ENCODE assay signal across 34 cellular contexts in the genomic region with DNA sequence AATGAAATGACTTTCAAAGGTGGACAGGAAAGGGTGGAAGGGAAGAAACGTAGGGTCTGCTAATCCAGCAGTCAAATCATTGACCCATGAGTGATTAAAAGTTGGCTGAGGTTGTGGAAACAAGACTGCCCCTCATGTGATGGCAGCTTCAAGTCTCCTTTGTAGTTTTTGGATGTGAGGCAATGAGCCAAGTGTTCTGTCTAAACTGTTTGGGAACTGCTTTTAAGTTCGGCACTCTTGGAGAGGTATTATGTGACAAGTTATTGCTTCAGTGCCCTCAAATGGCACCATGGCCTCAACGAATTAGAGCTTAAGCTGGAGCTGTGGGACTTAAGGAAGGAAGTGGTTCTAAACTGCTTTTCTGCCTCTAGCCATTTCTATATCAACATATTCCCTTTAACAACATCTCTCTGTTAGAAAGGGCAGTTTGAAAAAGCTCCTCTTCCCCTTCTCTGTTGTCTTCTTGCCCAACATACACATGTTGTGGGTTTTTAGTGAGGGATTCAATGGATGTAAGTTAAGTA.
A peak's percentile ranks its signal among the peaks of the same experiment; 100 is the strongest.
DNase-seq lines count a peak whose midpoint lies in the region; ATAC-seq and TF ChIP-seq lines count a peak whose summit lies in the region.
"Had no signal": no experiment of that assay in that cellular context is flagged by ENCODE, and none has a peak within 500 bp of the region (broad histone marks: within the 10 kb centered on the region; RNA-seq: fewer than 3 reads in every experiment).

No MANE protein-coding gene starts in this region.

- H3K27ac Mint-ChIP-seq in activated naive CD8-positive, alpha-beta T cell treated with anti-CD3 and anti-CD28 coated beads, Interleukin-2, amount 10 ng/mL, durations not matched to agents 7 days and 5 days, result peak overlapping the region; percentile 46
- no peak overlapping the region for H3K27ac Mint-ChIP-seq in activated naive CD8-positive, alpha-beta T cell treated with anti-CD3 and anti-CD28 coated beads for 36 hours
- no peak overlapping the region for H3K27ac Mint-ChIP-seq in activated CD4-positive, alpha-beta memory T cell treated with anti-CD3 and anti-CD28 coated beads for 36 hours
- H3K27ac Mint-ChIP-seq: activated naive CD4-positive, alpha-beta T cell treated with anti-CD3 and anti-CD28 coated beads, Interleukin-2, amount 10 ng/mL, durations not matched to agents 7 days and 5 days; activated T-helper 17 cell treated with anti-CD3 and anti-CD28 coated beads, Interleukin-2, amount 50 U/mL, for 72 hours; CD4-positive, alpha-beta T cell; dendritic cell treated with granulocyte-macrophage colony-stimulating factor and Interleukin-4, amounts not matched to agents 40 ng/mL and 50 ng/mL, for 4 days; endodermal cell; T-helper 2 cell treated with Interferon-gamma antibody and Interleukin-4, amounts not matched to agents 5 μg/mL and 100 μg/mL, for 36 hours had no signal

- no peaks in the 10 kb centered on the region for H3K27me3 ChIP-seq in thyroid gland
- H3K27me3 ChIP-seq: heart right ventricle, ovary, right atrium auricular region had no signal

- H3K36me3 ChIP-seq in thyroid gland, result no peaks in the 10 kb centered on the region
- H3K36me3 ChIP-seq: ovary had no signal

- no peaks in the 10 kb centered on the region for H3K9me3 Mint-ChIP-seq in activated naive CD8-positive, alpha-beta T cell treated with anti-CD3 and anti-CD28 coated beads, Interleukin-2, amount 10 ng/mL, durations not matched to agents 7 days and 5 days
- no peaks in the 10 kb centered on the region for H3K9me3 Mint-ChIP-seq in activated naive CD8-positive, alpha-beta T cell treated with anti-CD3 and anti-CD28 coated beads for 36 hours
- no peaks in the 10 kb centered on the region for H3K9me3 Mint-ChIP-seq in activated CD4-positive, alpha-beta memory T cell treated with anti-CD3 and anti-CD28 coated beads for 36 hours
- H3K9me3 Mint-ChIP-seq: activated naive CD4-positive, alpha-beta T cell treated with anti-CD3 and anti-CD28 coated beads, Interleukin-2, amount 10 ng/mL, durations not matched to agents 7 days and 5 days; activated T-helper 17 cell treated with anti-CD3 and anti-CD28 coated beads, Interleukin-2, amount 50 U/mL, for 72 hours; brain; CD4-positive, alpha-beta T cell; dendritic cell treated with granulocyte-macrophage colony-stimulating factor and Interleukin-4, amounts not matched to agents 40 ng/mL and 50 ng/mL, for 4 days; endodermal cell; T-helper 2 cell treated with Interferon-gamma antibody and Interleukin-4, amounts not matched to agents 5 μg/mL and 100 μg/mL, for 36 hours had no signal

- intact Hi-C loops in thyroid gland (cut with DNase I) (no loop called here), left ventricle myocardium superior (cut with micrococcal nuclease) (no loop called here)
- intact Hi-C loops in activated CD4-positive, alpha-beta memory T cell treated with anti-CD3 and anti-CD28 coated beads for 36 hours (cut with micrococcal nuclease), result no loop called here

- peaks cover 0 to 7% of the 10 kb centered on the region in 2 donors for H3K4me1 ChIP-seq in thyroid gland

- no peak overlapping the region for H3K4me3 ChIP-seq in thyroid gland (replicated peaks in 1 of 3)
- H3K4me3 ChIP-seq: heart right ventricle, lower lobe of right lung, ovary, right atrium auricular region, smooth muscle cell had no signal

- no peak overlapping the region for H3K4me3 Mint-ChIP-seq in activated naive CD8-positive, alpha-beta T cell treated with anti-CD3 and anti-CD28 coated beads, Interleukin-2, amount 10 ng/mL, durations not matched to agents 7 days and 5 days
- no peak overlapping the region for H3K4me3 Mint-ChIP-seq in activated naive CD8-positive, alpha-beta T cell treated with anti-CD3 and anti-CD28 coated beads for 36 hours
- H3K4me3 Mint-ChIP-seq in activated CD4-positive, alpha-beta memory T cell treated with anti-CD3 and anti-CD28 coated beads for 36 hours, result no peak overlapping the region
- H3K4me3 Mint-ChIP-seq: activated naive CD4-positive, alpha-beta T cell treated with anti-CD3 and anti-CD28 coated beads, Interleukin-2, amount 10 ng/mL, durations not matched to agents 7 days and 5 days; activated T-helper 17 cell treated with anti-CD3 and anti-CD28 coated beads, Interleukin-2, amount 50 U/mL, for 72 hours; brain; CD4-positive, alpha-beta T cell; dendritic cell treated with granulocyte-macrophage colony-stimulating factor and Interleukin-4, amounts not matched to agents 40 ng/mL and 50 ng/mL, for 4 days; endodermal cell; T-helper 2 cell treated with Interferon-gamma antibody and Interleukin-4, amounts not matched to agents 5 μg/mL and 100 μg/mL, for 36 hours had no signal

- H3K27ac ChIP-seq in thyroid gland, result no peak overlapping the region
- H3K27ac ChIP-seq: heart right ventricle, lower lobe of right lung, ovary, right atrium auricular region had no signal

- 11 to 26% methylated on average over 3 of the region's 3 CpGs for WGBS in thyroid gland, 2 donors

- no peak for DNase-seq in activated naive CD8-positive, alpha-beta T cell treated with anti-CD3 and anti-CD28 coated beads, Interleukin-2, amount 10 ng/mL, durations not matched to agents 7 days and 5 days
- no peak for DNase-seq in activated naive CD8-positive, alpha-beta T cell treated with anti-CD3 and anti-CD28 coated beads for 36 hours
- DNase-seq in NOMO-1 treated with DMSO at 0.1 percent for 48 hours (lab: John Stamatoyannopoulos, UW; ENCODE audit: unreplicated experiment) (peak; percentile 88), foreskin melanocyte (peak; percentile 9), thyroid gland (peak; percentile 17 to 31), left ventricle myocardium superior (no peak), HK-2 (ENCODE audit: unreplicated experiment) (no peak)
- no peak for DNase-seq in activated CD4-positive, alpha-beta memory T cell treated with anti-CD3 and anti-CD28 coated beads for 36 hours
- DNase-seq: 8988T; activated CD4-positive, alpha-beta T cell treated with anti-CD3 and anti-CD28 coated beads for 4 hours; activated naive CD4-positive, alpha-beta T cell treated with anti-CD3 and anti-CD28 coated beads, Interleukin-2, amount 10 ng/mL, durations not matched to agents 7 days and 5 days; amniotic stem cell; CD4-positive, alpha-beta T cell; endodermal cell; H7; heart right ventricle; kidney; lower lobe of right lung; NCI-H1048; NCI-H1694; NCI-H446 treated with DMSO at 0.1 percent for 48 hours; ovary; PC-3; stimulated activated naive CD8-positive, alpha-beta T cell treated with anti-CD3 and anti-CD28 coated beads, Interleukin-15, Interleukin-2, amounts not matched to agents 100 U/mL and 50 U/mL, for 24 hours had no signal

- H3K9me3 ChIP-seq in thyroid gland, result no peaks in the 10 kb centered on the region
- H3K9me3 ChIP-seq: heart right ventricle, lower lobe of right lung, ovary, right atrium auricular region had no signal

- peaks cover 10% of the 10 kb centered on the region for H3K36me3 Mint-ChIP-seq in activated naive CD8-positive, alpha-beta T cell treated with anti-CD3 and anti-CD28 coated beads, Interleukin-2, amount 10 ng/mL, durations not matched to agents 7 days and 5 days
- H3K36me3 Mint-ChIP-seq in activated naive CD8-positive, alpha-beta T cell treated with anti-CD3 and anti-CD28 coated beads for 36 hours, result peaks cover 10% of the 10 kb centered on the region
- H3K36me3 Mint-ChIP-seq in activated CD4-positive, alpha-beta memory T cell treated with anti-CD3 and anti-CD28 coated beads for 36 hours, result peaks cover 7% of the 10 kb centered on the region
- H3K36me3 Mint-ChIP-seq: brain had no signal

- no peaks in the 10 kb centered on the region for H3K27me3 Mint-ChIP-seq in activated naive CD8-positive, alpha-beta T cell treated with anti-CD3 and anti-CD28 coated beads, Interleukin-2, amount 10 ng/mL, durations not matched to agents 7 days and 5 days
- H3K27me3 Mint-ChIP-seq in activated naive CD8-positive, alpha-beta T cell treated with anti-CD3 and anti-CD28 coated beads for 36 hours, result no peaks in the 10 kb centered on the region
- no peaks in the 10 kb centered on the region for H3K27me3 Mint-ChIP-seq in activated CD4-positive, alpha-beta memory T cell treated with anti-CD3 and anti-CD28 coated beads for 36 hours
- H3K27me3 Mint-ChIP-seq: activated naive CD4-positive, alpha-beta T cell treated with anti-CD3 and anti-CD28 coated beads, Interleukin-2, amount 10 ng/mL, durations not matched to agents 7 days and 5 days; activated T-helper 17 cell treated with anti-CD3 and anti-CD28 coated beads, Interleukin-2, amount 50 U/mL, for 72 hours; brain; CD4-positive, alpha-beta T cell; dendritic cell treated with granulocyte-macrophage colony-stimulating factor and Interleukin-4, amounts not matched to agents 40 ng/mL and 50 ng/mL, for 4 days had no signal

- no peak for ATAC-seq in activated naive CD8-positive, alpha-beta T cell treated with anti-CD3 and anti-CD28 coated beads, Interleukin-2, amount 10 ng/mL, durations not matched to agents 7 days and 5 days (ENCODE audit: low read depth)
- ATAC-seq in left ventricle myocardium superior, result no peak
- ATAC-seq: activated T-helper 17 cell treated with anti-CD3 and anti-CD28 coated beads, Interleukin-2, amount 50 U/mL, for 72 hours; esophagus mucosa; heart right ventricle; HepG2; lower lobe of right lung; PC-3; Right ventricle myocardium inferior; SK-N-SH treated with all-trans-retinoic acid at 6 μM for 48 hours; stimulated activated naive CD8-positive, alpha-beta T cell treated with anti-CD3 and anti-CD28 coated beads, Interleukin-15, Interleukin-2, amounts not matched to agents 100 U/mL and 50 U/mL, for 24 hours had no signal

- POLR2A ChIA-PET in activated naive CD8-positive, alpha-beta T cell treated with anti-CD3 and anti-CD28 coated beads, Interleukin-2, amount 10 ng/mL, durations not matched to agents 7 days and 5 days (lab: Charles Lee), result no interaction called here
- POLR2A ChIA-PET in activated CD4-positive, alpha-beta memory T cell treated with anti-CD3 and anti-CD28 coated beads for 36 hours (lab: Charles Lee), result no interaction called here

- TF ChIP-seq CTCF in thyroid gland (IDR thresholded peaks at IDR 0.05), result no peak

- TF ChIP-seq POLR2A in thyroid gland (IDR thresholded peaks at IDR 0.05), result no peak

- CTCF ChIA-PET in activated CD4-positive, alpha-beta memory T cell treated with anti-CD3 and anti-CD28 coated beads for 36 hours (lab: Charles Lee), result interaction anchor here (0.7 kb wide), 1 partner anchor 300 kb away, joined by 3 read pairs; no protein-coding TSS in a partner anchor

- peaks cover 7% of the 10 kb centered on the region for H3K4me1 Mint-ChIP-seq in activated naive CD8-positive, alpha-beta T cell treated with anti-CD3 and anti-CD28 coated beads, Interleukin-2, amount 10 ng/mL, durations not matched to agents 7 days and 5 days
- H3K4me1 Mint-ChIP-seq in activated naive CD8-positive, alpha-beta T cell treated with anti-CD3 and anti-CD28 coated beads for 36 hours, result peaks cover 5% of the 10 kb centered on the region
- no peaks in the 10 kb centered on the region for H3K4me1 Mint-ChIP-seq in activated CD4-positive, alpha-beta memory T cell treated with anti-CD3 and anti-CD28 coated beads for 36 hours (ENCODE audit: low read depth)
- H3K4me1 Mint-ChIP-seq: activated T-helper 17 cell treated with anti-CD3 and anti-CD28 coated beads, Interleukin-2, amount 50 U/mL, for 72 hours had no signal

Comparison
In these comparisons a context has a peak if more than half of its experiments do, and no peak if none do; other contexts are left out.
1. DNase-seq: peak in NOMO-1 treated with DMSO at 0.1 percent for 48 hours (single experiment), foreskin melanocyte (single experiment) and thyroid gland (2 of 2); none in activated naive CD8-positive, alpha-beta T cell treated with anti-CD3 and anti-CD28 coated beads, Interleukin-2, amount 10 ng/mL, durations not matched to agents 7 days and 5 days (single experiment), activated naive CD8-positive, alpha-beta T cell treated with anti-CD3 and anti-CD28 coated beads for 36 hours (single experiment), left ventricle myocardium superior (single experiment), activated CD4-positive, alpha-beta memory T cell treated with anti-CD3 and anti-CD28 coated beads for 36 hours (single experiment) and HK-2 (single experiment).